10 cellular contexts compared by ENCODE assay signal in genomic region chrX:136176399-136176825, GRCh38. TPM values are rescaled to one million over a fixed set of nuclear protein-coding genes. Genes with fewer than 3 reads are reported as not detected.
DNase-seq lines count a peak whose midpoint lies in the region; ATAC-seq and TF ChIP-seq lines count a peak whose summit lies in the region.
"Had no signal": no experiment of that assay in that cellular context is flagged by ENCODE, and none has a peak within 500 bp of the region (broad histone marks: within the 10 kb centered on the region; RNA-seq: fewer than 3 reads in every experiment).

No MANE protein-coding gene starts in this region.

- H3K4me3 ChIP-seq in epithelial cell of proximal tubule (ENCODE audit: low read depth, low read length) = no peak overlapping the region
- no peak overlapping the region for H3K4me3 ChIP-seq in mucosa of descending colon

- ATAC-seq in Right ventricle myocardium inferior (peak; percentile 90), mucosa of descending colon (peak; percentile 55), GM18505 (IDR thresholded peaks at IDR 0.05; ENCODE audit: unreplicated experiment) (no peak)

- DNase-seq in Right ventricle myocardium inferior (ENCODE audit: missing footprints) = no peak
- DNase-seq in cardiac septum (ENCODE audit: low spot score) = no peak
- peak; percentile 82 for DNase-seq in epithelial cell of proximal tubule (ENCODE audit: low read depth)
- DNase-seq in mucosa of descending colon = no peak
- DNase-seq in NCI-H748 (lab: John Stamatoyannopoulos, UW; ENCODE audit: unreplicated experiment) = no peak
- no peak for DNase-seq in NCI-H2196 treated with DMSO at 0.1 percent for 48 hours (lab: John Stamatoyannopoulos, UW; ENCODE audit: unreplicated experiment)
- no peak for DNase-seq in activated T-cell treated with anti-CD3 and anti-CD28 coated beads, Interleukin-2, amount 50 U/mL, for 48 hours
- DNase-seq: AML-193, NCI-H2029 had no signal

- H3K4me1 ChIP-seq in mucosa of descending colon (ENCODE audit: low read depth) = no peaks in the 10 kb centered on the region

- H3K36me3 ChIP-seq in mucosa of descending colon (ENCODE audit: low read depth) = no peaks in the 10 kb centered on the region

- TF ChIP-seq CTCF in epithelial cell of proximal tubule (conservative IDR thresholded peaks at IDR 0.05; ENCODE audit: low read depth, low read length) = no peak
- no peak for TF ChIP-seq CTCF in mucosa of descending colon (IDR thresholded peaks at IDR 0.05)

- TF ChIP-seq POLR2A in GM18505 (IDR thresholded peaks at IDR 0.05; ENCODE audit: borderline replicate concordance, extremely low read depth, insufficient read depth, insufficient read length) = no peak

- H3K9me3 ChIP-seq in mucosa of descending colon = no peaks in the 10 kb centered on the region

- intact Hi-C loops in Right ventricle myocardium inferior (cut with DNase I) (no loop called here), cardiac septum (cut with DNase I) (no loop called here), mucosa of descending colon (cut with DNase I, micrococcal nuclease) (no loop called here)

RNA-seq across cellular contexts. Expression of gene FHL1, which starts 29.1 kb away (rescaled TPM):
- total RNA-seq in Right ventricle myocardium inferior (1,876 TPM), cardiac septum (3,112 TPM), epithelial cell of proximal tubule (5.4 and 15.5 TPM in 2 replicates), mucosa of descending colon (100 to 1,000 TPM in 1 of 3 donors, 10 to 100 TPM in 2; 36.8 to 472 (median 53.2) TPM)
